In genomic region chr20:63750807-63751470, GRCh38 we compare ENCODE assay signal across 9 cellular contexts. TPM values are rescaled to one million over a fixed set of nuclear protein-coding genes. Genes with fewer than 3 reads are reported as not detected.
DNase-seq lines count a peak whose midpoint lies in the region; ATAC-seq, FAIRE-seq and TF ChIP-seq lines count a peak whose summit lies in the region.
"Had no signal": no experiment of that assay in that cellular context is flagged by ENCODE, and none has a peak within 500 bp of the region (broad histone marks: within the 10 kb centered on the region; RNA-seq: fewer than 3 reads in every experiment).

No MANE protein-coding gene starts in this region.

- ATAC-seq in WTC11 (peak; percentile 10), Right ventricle myocardium inferior (no peak)
- ATAC-seq in stimulated activated memory B cell treated with anti-CD40 and anti-IgM and Interleukin-4, amounts not matched to agents 10 μg/mL and 1 μg/mL and 100 μg/mL, for 72 hours = no peak

- TF ChIP-seq CTCF in WTC11 (IDR thresholded peaks at IDR 0.05) = no peak

- no peak for FAIRE-seq in GM12891 (lab: Jason Lieb, UNC)

- POLR2A ChIA-PET in WTC11 (lab: Charles Lee) = no interaction called here

- H3K27me3 Mint-ChIP-seq in WTC11 (ENCODE audit: low read depth) = no peaks in the 10 kb centered on the region
- H3K27me3 Mint-ChIP-seq in activated naive CD4-positive, alpha-beta T cell treated with anti-CD3 and anti-CD28 coated beads, Interleukin-2, amount 50 U/mL, for 24 hours = no peaks in the 10 kb centered on the region
- H3K27me3 Mint-ChIP-seq in stimulated activated memory B cell treated with anti-CD40 and anti-IgM and Interleukin-4, amounts not matched to agents 10 μg/mL and 1 μg/mL and 100 μg/mL, for 72 hours = no peaks in the 10 kb centered on the region

- peak overlapping the region; percentile 79 for H3K27ac Mint-ChIP-seq in WTC11
- H3K27ac Mint-ChIP-seq in activated naive CD4-positive, alpha-beta T cell treated with anti-CD3 and anti-CD28 coated beads, Interleukin-2, amount 50 U/mL, for 24 hours = peak overlapping the region; percentile 51
- H3K27ac Mint-ChIP-seq in stimulated activated memory B cell treated with anti-CD40 and anti-IgM and Interleukin-4, amounts not matched to agents 10 μg/mL and 1 μg/mL and 100 μg/mL, for 72 hours = no peak overlapping the region

- H3K4me3 Mint-ChIP-seq in WTC11 = no peak overlapping the region
- peak overlapping the region; percentile 47 for H3K4me3 Mint-ChIP-seq in activated naive CD4-positive, alpha-beta T cell treated with anti-CD3 and anti-CD28 coated beads, Interleukin-2, amount 50 U/mL, for 24 hours
- H3K4me3 Mint-ChIP-seq in stimulated activated memory B cell treated with anti-CD40 and anti-IgM and Interleukin-4, amounts not matched to agents 10 μg/mL and 1 μg/mL and 100 μg/mL, for 72 hours = no peak overlapping the region

- no peaks in the 10 kb centered on the region for H3K9me3 Mint-ChIP-seq in WTC11
- H3K9me3 Mint-ChIP-seq in activated naive CD4-positive, alpha-beta T cell treated with anti-CD3 and anti-CD28 coated beads, Interleukin-2, amount 50 U/mL, for 24 hours = no peaks in the 10 kb centered on the region
- H3K9me3 Mint-ChIP-seq in stimulated activated memory B cell treated with anti-CD40 and anti-IgM and Interleukin-4, amounts not matched to agents 10 μg/mL and 1 μg/mL and 100 μg/mL, for 72 hours = peaks cover 2% of the 10 kb centered on the region

- no peaks in the 10 kb centered on the region for H3K36me3 Mint-ChIP-seq in WTC11
- no peaks in the 10 kb centered on the region for H3K36me3 Mint-ChIP-seq in activated naive CD4-positive, alpha-beta T cell treated with anti-CD3 and anti-CD28 coated beads, Interleukin-2, amount 50 U/mL, for 24 hours
- H3K36me3 Mint-ChIP-seq in stimulated activated memory B cell treated with anti-CD40 and anti-IgM and Interleukin-4, amounts not matched to agents 10 μg/mL and 1 μg/mL and 100 μg/mL, for 72 hours = no peaks in the 10 kb centered on the region

- no peak for TF ChIP-seq POLR2A in GM12891 (IDR thresholded peaks at IDR 0.05; ENCODE audit: low read depth, low read length)

- H3K4me1 Mint-ChIP-seq in WTC11 = peaks cover 10% of the 10 kb centered on the region
- peaks cover 23% of the 10 kb centered on the region for H3K4me1 Mint-ChIP-seq in activated naive CD4-positive, alpha-beta T cell treated with anti-CD3 and anti-CD28 coated beads, Interleukin-2, amount 50 U/mL, for 24 hours
- no peaks in the 10 kb centered on the region for H3K4me1 Mint-ChIP-seq in stimulated activated memory B cell treated with anti-CD40 and anti-IgM and Interleukin-4, amounts not matched to agents 10 μg/mL and 1 μg/mL and 100 μg/mL, for 72 hours

- intact Hi-C loops in Right ventricle myocardium inferior (cut with DNase I) = no loop called here

- CTCF ChIA-PET in WTC11 (lab: Charles Lee) = interaction anchor here (0.6 to 4.3 kb wide), 5 partner anchors 10 to 115 kb away, joined by 3 to 29 read pairs (median 6); partner anchors contain the start of gene TPD52L2

- peak overlapping the region; percentile 45 for H3K4me3 ChIP-seq in Jurkat, Clone E6-1 (ENCODE audit: low read length)

- peak; percentile 83 for DNase-seq in Jurkat, Clone E6-1 (ENCODE audit: low read depth, low spot score)
- DNase-seq in WTC11 (ENCODE audit: low spot score) = no peak
- peak; percentile 54 for DNase-seq in stimulated activated CD4-positive, alpha-beta T cell treated with anti-CD3 and anti-CD28 coated beads, Interleukin-1b, Interleukin-23, amount 100 ng/mL, for 48 hours
- DNase-seq in GM12891 (ENCODE audit: insufficient read length, low spot score) = no peak
- DNase-seq in Right ventricle myocardium inferior (ENCODE audit: missing footprints) = no peak
- DNase-seq in DMS79 treated with DMSO at 0.1 percent for 48 hours (lab: John Stamatoyannopoulos, UW) = no peak
- DNase-seq: EL had no signal

TF ChIP-seq in WTC11, 78 proteins besides CTCF, POLR2A, EP300 and RAD21 (continues in another document):
- TF ChIP-seq, protein P1, sequence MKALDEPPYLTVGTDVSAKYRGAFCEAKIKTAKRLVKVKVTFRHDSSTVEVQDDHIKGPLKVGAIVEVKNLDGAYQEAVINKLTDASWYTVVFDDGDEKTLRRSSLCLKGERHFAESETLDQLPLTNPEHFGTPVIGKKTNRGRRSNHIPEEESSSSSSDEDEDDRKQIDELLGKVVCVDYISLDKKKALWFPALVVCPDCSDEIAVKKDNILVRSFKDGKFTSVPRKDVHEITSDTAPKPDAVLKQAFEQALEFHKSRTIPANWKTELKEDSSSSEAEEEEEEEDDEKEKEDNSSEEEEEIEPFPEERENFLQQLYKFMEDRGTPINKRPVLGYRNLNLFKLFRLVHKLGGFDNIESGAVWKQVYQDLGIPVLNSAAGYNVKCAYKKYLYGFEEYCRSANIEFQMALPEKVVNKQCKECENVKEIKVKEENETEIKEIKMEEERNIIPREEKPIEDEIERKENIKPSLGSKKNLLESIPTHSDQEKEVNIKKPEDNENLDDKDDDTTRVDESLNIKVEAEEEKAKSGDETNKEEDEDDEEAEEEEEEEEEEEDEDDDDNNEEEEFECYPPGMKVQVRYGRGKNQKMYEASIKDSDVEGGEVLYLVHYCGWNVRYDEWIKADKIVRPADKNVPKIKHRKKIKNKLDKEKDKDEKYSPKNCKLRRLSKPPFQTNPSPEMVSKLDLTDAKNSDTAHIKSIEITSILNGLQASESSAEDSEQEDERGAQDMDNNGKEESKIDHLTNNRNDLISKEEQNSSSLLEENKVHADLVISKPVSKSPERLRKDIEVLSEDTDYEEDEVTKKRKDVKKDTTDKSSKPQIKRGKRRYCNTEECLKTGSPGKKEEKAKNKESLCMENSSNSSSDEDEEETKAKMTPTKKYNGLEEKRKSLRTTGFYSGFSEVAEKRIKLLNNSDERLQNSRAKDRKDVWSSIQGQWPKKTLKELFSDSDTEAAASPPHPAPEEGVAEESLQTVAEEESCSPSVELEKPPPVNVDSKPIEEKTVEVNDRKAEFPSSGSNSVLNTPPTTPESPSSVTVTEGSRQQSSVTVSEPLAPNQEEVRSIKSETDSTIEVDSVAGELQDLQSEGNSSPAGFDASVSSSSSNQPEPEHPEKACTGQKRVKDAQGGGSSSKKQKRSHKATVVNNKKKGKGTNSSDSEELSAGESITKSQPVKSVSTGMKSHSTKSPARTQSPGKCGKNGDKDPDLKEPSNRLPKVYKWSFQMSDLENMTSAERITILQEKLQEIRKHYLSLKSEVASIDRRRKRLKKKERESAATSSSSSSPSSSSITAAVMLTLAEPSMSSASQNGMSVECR (CRISPR knock-in tag; IDR thresholded peaks at IDR 0.05; ENCODE audit: borderline replicate concordance) = no peak

TF ChIP-seq in GM12891, 5 proteins besides CTCF, POLR2A, EP300 and RAD21:
- no peak for TF ChIP-seq POU2F2 (IDR thresholded peaks at IDR 0.05; ENCODE audit: low read depth, low read length)

RNA-seq across cellular contexts. Expression of gene SLC2A4RG, which starts 11.4 kb away (rescaled TPM):
- polyA plus RNA-seq in Jurkat, Clone E6-1 (2012; ENCODE audit: insufficient read depth, insufficient read length) = 74.8 TPM
- 41.6 to 47.2 TPM (median 43.3 TPM) in 3 replicates for total RNA-seq in WTC11 (2021)
- polyA plus RNA-seq in GM12891 (2012; ENCODE audit: low read depth, missing spikeins) = 23.9 TPM
- 97.4 TPM for total RNA-seq in Right ventricle myocardium inferior

RNA-seq across cellular contexts. Expression of gene LIME1, which starts 14.5 kb away (rescaled TPM):
- polyA plus RNA-seq in Jurkat, Clone E6-1 (2012; ENCODE audit: insufficient read depth, insufficient read length) = 92.5 TPM
- 4.5 to 7.0 TPM (median 6.0 TPM) in 3 replicates for total RNA-seq in WTC11 (2021)
- 12.0 TPM for polyA plus RNA-seq in GM12891 (2012; ENCODE audit: low read depth, missing spikeins)
- total RNA-seq in Right ventricle myocardium inferior = 1.6 TPM

RNA-seq across cellular contexts. Expression of gene ZGPAT, which starts 43.1 kb away (rescaled TPM):
- polyA plus RNA-seq in Jurkat, Clone E6-1 (2012; ENCODE audit: insufficient read depth, insufficient read length) = 33.0 TPM
- total RNA-seq in WTC11 (2021) (28.3 to 31.0 TPM (median 30.4 TPM) in 3 replicates), Right ventricle myocardium inferior (15.1 TPM)
- 17.1 TPM for polyA plus RNA-seq in GM12891 (2012; ENCODE audit: low read depth, missing spikeins)

RNA-seq across cellular contexts. Expression of gene ARFRP1, which starts 43.2 kb away (rescaled TPM):
- polyA plus RNA-seq in Jurkat, Clone E6-1 (2012; ENCODE audit: insufficient read depth, insufficient read length) = 41.0 TPM
- total RNA-seq in WTC11 (2021) (24.3 to 30.2 TPM (median 27.4 TPM) in 3 replicates), Right ventricle myocardium inferior (34.2 TPM)
- 26.5 TPM for polyA plus RNA-seq in GM12891 (2012; ENCODE audit: low read depth, missing spikeins)

RNA-seq across cellular contexts. Expression of gene TNFRSF6B, which starts 54.5 kb away (rescaled TPM):
- polyA plus RNA-seq in Jurkat, Clone E6-1 (2012; ENCODE audit: insufficient read depth, insufficient read length) = 4.7 TPM
- total RNA-seq in WTC11 (2021) (not detected in 3 replicates), Right ventricle myocardium inferior (1.0 TPM)
- polyA plus RNA-seq in GM12891 (2012; ENCODE audit: low read depth, missing spikeins) = 0.51 TPM

Comparison
In these comparisons a context has a peak if more than half of its experiments do, and no peak if none do; other contexts are left out.
1. DNase-seq: peak in Jurkat, Clone E6-1 (single experiment) and stimulated activated CD4-positive, alpha-beta T cell treated with anti-CD3 and anti-CD28 coated beads, Interleukin-1b, Interleukin-23, amount 100 ng/mL, for 48 hours (single experiment); none in WTC11 (single experiment), GM12891 (single experiment), Right ventricle myocardium inferior (single experiment) and DMS79 treated with DMSO at 0.1 percent for 48 hours (single experiment).